Comparison of ENCODE assay signal across 19 cellular contexts in genomic region chr1:220235462-220235861, GRCh38.
DNase-seq lines count a peak whose midpoint lies in the region; ATAC-seq and FAIRE-seq lines count a peak whose summit lies in the region.
"Had no signal": no experiment of that assay in that cellular context is flagged by ENCODE, and none has a peak within 500 bp of the region (broad histone marks: within the 10 kb centered on the region; RNA-seq: fewer than 3 reads in every experiment).

No MANE protein-coding gene starts in this region.

- FAIRE-seq in islet of Langerhans (lab: Jason Lieb, UNC): peak; percentile 99
- FAIRE-seq: K562 had no signal

- DNase-seq in DMS79 treated with DMSO at 0.1 percent for 48 hours (lab: John Stamatoyannopoulos, UW) (peak; percentile 86), LoVo (ENCODE audit: low spot score) (peak; percentile 28), NCI-H2196 (lab: John Stamatoyannopoulos, UW; ENCODE audit: unreplicated experiment) (peak; percentile 49), midbrain (lab: John Stamatoyannopoulos, UW) (no peak)
- DNase-seq: activated CD8-positive, alpha-beta T cell treated with anti-CD3 and anti-CD28 coated beads for 36 hours; adrenal gland; central memory CD4-positive, alpha-beta T cell; H9; immature natural killer cell; mesenchymal stem cell; NCI-H187 treated with DMSO at 0.1 percent for 48 hours; psoas muscle; SIG-M5; spleen; T-helper 17 cell had no signal

- ATAC-seq in GM19351 (IDR thresholded peaks at IDR 0.05; ENCODE audit: unreplicated experiment) (no peak), GM18511 (IDR thresholded peaks at IDR 0.05; ENCODE audit: unreplicated experiment) (no peak)
- ATAC-seq: activated CD8-positive, alpha-beta T cell treated with anti-CD3 and anti-CD28 coated beads for 36 hours; K562; psoas muscle; T-helper 17 cell had no signal
